8 cellular contexts compared by ENCODE assay signal in genomic region chr1:115717541-115717940, GRCh38. TPM values are rescaled to one million over a fixed set of nuclear protein-coding genes. Genes with fewer than 3 reads are reported as not detected.
DNase-seq lines count a peak whose midpoint lies in the region; ATAC-seq, FAIRE-seq and TF ChIP-seq lines count a peak whose summit lies in the region.

No MANE protein-coding gene starts in this region.

- ATAC-seq in body of pancreas (no peak), lower lobe of right lung (no peak)

- no peaks in the 10 kb centered on the region for H3K27me3 ChIP-seq in body of pancreas
- no peaks in the 10 kb centered on the region for H3K27me3 ChIP-seq in lower lobe of right lung (ENCODE audit: low read depth)

- FAIRE-seq in H54 (lab: Jason Lieb, UNC) = no peak

- no peaks in the 10 kb centered on the region for H3K36me3 ChIP-seq in body of pancreas (replicated peaks in 1 of 2; ENCODE audit: insufficient read depth in 1 of 2, low read depth in 2 of 2)
- H3K36me3 ChIP-seq in lower lobe of right lung = no peaks in the 10 kb centered on the region

- H3K4me3 ChIP-seq in body of pancreas (no peak overlapping the region), lower lobe of right lung (no peak overlapping the region)

- TF ChIP-seq CTCF in body of pancreas (IDR thresholded peaks at IDR 0.05) (peak; percentile 19 to 82 (median 57)), lower lobe of right lung (IDR thresholded peaks at IDR 0.05) (peak; percentile 59)

- H3K4me1 ChIP-seq in body of pancreas (peaks cover 12% of the 10 kb centered on the region), lower lobe of right lung (no peaks in the 10 kb centered on the region)

- DNase-seq in SKM-1 treated with dmso at 0.1 percent for 144 hours (lab: John Stamatoyannopoulos, UW; ENCODE audit: unreplicated experiment) = peak; percentile 37
- DNase-seq in SKM-1 (lab: John Stamatoyannopoulos, UW; ENCODE audit: unreplicated experiment) = no peak
- DNase-seq in NCI-H1694 (lab: John Stamatoyannopoulos, UW) = peak; percentile 60
- peak; percentile 65 to 85 (median 72) for DNase-seq in body of pancreas
- DNase-seq in lower lobe of right lung = peak; percentile 53
- no peak for DNase-seq in H54 (ENCODE audit: insufficient read length, low spot score)
- DNase-seq in activated CD4-positive, CD25-positive, alpha-beta regulatory T cell (lab: John Stamatoyannopoulos, UW) = no peak
- DNase-seq in GM19238 (ENCODE audit: insufficient read length, low spot score) = no peak

- 39 to 44% methylated on average over 5 of the region's 5 CpGs for WGBS in body of pancreas, 2 donors

- TF ChIP-seq POLR2A in body of pancreas (IDR thresholded peaks at IDR 0.05) (no peak), H54 (IDR thresholded peaks at IDR 0.05; ENCODE audit: low read depth, low read length) (no peak)

- H3K27ac ChIP-seq in body of pancreas (no peak overlapping the region), lower lobe of right lung (no peak overlapping the region)

- intact Hi-C loops in body of pancreas (cut with DNase I) = no loop called here
- intact Hi-C loops in lower lobe of right lung (cut with DNase I) = no loop called here

- H3K9me3 ChIP-seq in body of pancreas (no peaks in the 10 kb centered on the region), lower lobe of right lung (no peaks in the 10 kb centered on the region)

RNA-seq across cellular contexts. Expression of gene CASQ2, which starts 51.0 kb away (rescaled TPM):
- total RNA-seq in body of pancreas (under 1 TPM in 1 of 2 donors, not detected in 1; 0.26 TPM), lower lobe of right lung (3.3 TPM)

Comparison
In these comparisons a context has a peak if more than half of its experiments do, and no peak if none do; other contexts are left out.
1. DNase-seq: peak in SKM-1 treated with dmso at 0.1 percent for 144 hours (single experiment), NCI-H1694 (single experiment), body of pancreas (4 of 4) and lower lobe of right lung (single experiment); none in SKM-1 (single experiment), H54 (single experiment), activated CD4-positive, CD25-positive, alpha-beta regulatory T cell (0 of 4) and GM19238 (single experiment).